Comparison of ENCODE assay signal across 9 cellular contexts in genomic region chr17:63523256-63523869, GRCh38. TPM values are rescaled to one million over a fixed set of nuclear protein-coding genes. Genes with fewer than 3 reads are reported as not detected.
DNase-seq lines count a peak whose midpoint lies in the region; ATAC-seq and TF ChIP-seq lines count a peak whose summit lies in the region.
"Had no signal": no experiment of that assay in that cellular context is flagged by ENCODE, and none has a peak within 500 bp of the region (broad histone marks: within the 10 kb centered on the region; RNA-seq: fewer than 3 reads in every experiment).

Gene KCNH6 (plus strand): TSS chr17:63523358. CDS start chr17:63523414, 56 bp downstream.

- H3K27me3 ChIP-seq in iPS-18a (ENCODE audit: control insufficient read depth, insufficient read depth, low read length): peaks cover 7% of the 10 kb centered on the region

- ATAC-seq in stimulated activated naive B cell treated with anti-CD40 and anti-IgM and Interleukin-4, amounts not matched to agents 10 μg/mL and 1 μg/mL and 100 μg/mL, for 72 hours (replicated peaks): peak in 1 of 2 donors; percentile 20
- no peak for ATAC-seq in GM18907 (IDR thresholded peaks at IDR 0.05; ENCODE audit: unreplicated experiment)

- H3K27ac ChIP-seq in VCaP (peak within 1 kb of the TSS; percentile 100), iPS-18a (ENCODE audit: low read length) (no peak within 1 kb of the TSS)

- H3K36me3 ChIP-seq in iPS-18a (ENCODE audit: control insufficient read depth, low read depth, low read length): no peaks in the 10 kb centered on the region

- H3K4me1 Mint-ChIP-seq in activated CD4-positive, alpha-beta T cell treated with anti-CD3 and anti-CD28 coated beads, Interleukin-2, amount 10 ng/mL, durations not matched to agents 24 days and 14 days: peaks cover 5% of the 10 kb centered on the region
- peaks cover 7 to 9% of the 10 kb centered on the region in 2 donors for H3K4me1 Mint-ChIP-seq in stimulated activated naive B cell treated with anti-CD40 and anti-IgM and Interleukin-4, amounts not matched to agents 10 μg/mL and 1 μg/mL and 100 μg/mL, for 72 hours

- peak within 1 kb of the TSS; percentile 69 for H3K4me3 ChIP-seq in iPS-18a (ENCODE audit: low read length)

- H3K27ac Mint-ChIP-seq in activated CD4-positive, alpha-beta T cell treated with anti-CD3 and anti-CD28 coated beads, Interleukin-2, amount 10 ng/mL, durations not matched to agents 24 days and 14 days: no peak within 1 kb of the TSS
- no peak within 1 kb of the TSS for H3K27ac Mint-ChIP-seq in stimulated activated naive B cell treated with anti-CD40 and anti-IgM and Interleukin-4, amounts not matched to agents 10 μg/mL and 1 μg/mL and 100 μg/mL, for 72 hours

- no peaks in the 10 kb centered on the region for H3K9me3 ChIP-seq in iPS-18a (ENCODE audit: control insufficient read depth, low read depth, low read length)

- no peaks in the 10 kb centered on the region for H3K36me3 Mint-ChIP-seq in activated CD4-positive, alpha-beta T cell treated with anti-CD3 and anti-CD28 coated beads, Interleukin-2, amount 10 ng/mL, durations not matched to agents 24 days and 14 days (ENCODE audit: low read depth)
- H3K36me3 Mint-ChIP-seq in stimulated activated naive B cell treated with anti-CD40 and anti-IgM and Interleukin-4, amounts not matched to agents 10 μg/mL and 1 μg/mL and 100 μg/mL, for 72 hours: peaks cover 0 to 3% of the 10 kb centered on the region in 2 donors

- H3K9me3 Mint-ChIP-seq in activated CD4-positive, alpha-beta T cell treated with anti-CD3 and anti-CD28 coated beads, Interleukin-2, amount 10 ng/mL, durations not matched to agents 24 days and 14 days: no peaks in the 10 kb centered on the region
- no peaks in the 10 kb centered on the region for H3K9me3 Mint-ChIP-seq in stimulated activated naive B cell treated with anti-CD40 and anti-IgM and Interleukin-4, amounts not matched to agents 10 μg/mL and 1 μg/mL and 100 μg/mL, for 72 hours

- no peak within 1 kb of the TSS for H3K9ac ChIP-seq in iPS-18a (ENCODE audit: low read length)

- DNase-seq in activated CD4-positive, alpha-beta T cell treated with anti-CD3 and anti-CD28 coated beads, Interleukin-2, amount 10 ng/mL, durations not matched to agents 24 days and 14 days: no peak
- no peak for DNase-seq in activated CD4-positive, alpha-beta T cell treated with anti-CD3 and anti-CD28 coated beads for 4 hours
- DNase-seq in stimulated activated naive B cell treated with anti-CD40 and anti-IgM and Interleukin-4, amounts not matched to agents 10 μg/mL and 1 μg/mL and 100 μg/mL, for 72 hours: no peak
- DNase-seq in cerebellum (ENCODE audit: low spot score) (no peak), germinal center (ENCODE audit: low spot score) (no peak)
- DNase-seq: cortex of kidney had no signal

- intact Hi-C loops in activated CD4-positive, alpha-beta T cell treated with anti-CD3 and anti-CD28 coated beads, Interleukin-2, amount 10 ng/mL, durations not matched to agents 24 days and 14 days (cut with micrococcal nuclease): loop anchor here (1.0 kb wide), 1 partner anchor 27 kb away; the partner anchor contains the start of gene DCAF7

- no peaks in the 10 kb centered on the region for H3K4me1 ChIP-seq in iPS-18a (ENCODE audit: control insufficient read depth, low read depth, low read length)

- TF ChIP-seq CTCF in VCaP (conservative IDR thresholded peaks at IDR 0.05): no peak

- peaks cover 29% of the 10 kb centered on the region for H3K27me3 Mint-ChIP-seq in activated CD4-positive, alpha-beta T cell treated with anti-CD3 and anti-CD28 coated beads, Interleukin-2, amount 10 ng/mL, durations not matched to agents 24 days and 14 days
- H3K27me3 Mint-ChIP-seq in stimulated activated naive B cell treated with anti-CD40 and anti-IgM and Interleukin-4, amounts not matched to agents 10 μg/mL and 1 μg/mL and 100 μg/mL, for 72 hours: peaks cover 53 to 81% of the 10 kb centered on the region in 2 donors

- peak within 1 kb of the TSS; percentile 14 for H3K4me3 Mint-ChIP-seq in activated CD4-positive, alpha-beta T cell treated with anti-CD3 and anti-CD28 coated beads, Interleukin-2, amount 10 ng/mL, durations not matched to agents 24 days and 14 days
- H3K4me3 Mint-ChIP-seq in stimulated activated naive B cell treated with anti-CD40 and anti-IgM and Interleukin-4, amounts not matched to agents 10 μg/mL and 1 μg/mL and 100 μg/mL, for 72 hours: peak within 1 kb of the TSS; percentile 8 to 58

RNA-seq across cellular contexts. Expression of gene KCNH6, which starts in this region (rescaled TPM):
- not detected in 2 replicates for total RNA-seq in activated CD4-positive, alpha-beta T cell treated with anti-CD3 and anti-CD28 coated beads, Interleukin-2, amount 10 ng/mL, durations not matched to agents 24 days and 14 days
- total RNA-seq in cerebellum: 0.27 TPM
